ENCODE assay signal across 9 cellular contexts in genomic region chr18:63444567-63444966, GRCh38. TPM values are rescaled to one million over a fixed set of nuclear protein-coding genes. Genes with fewer than 3 reads are reported as not detected.
DNase-seq lines count a peak whose midpoint lies in the region; ATAC-seq and TF ChIP-seq lines count a peak whose summit lies in the region.
"Had no signal": no experiment of that assay in that cellular context is flagged by ENCODE, and none has a peak within 500 bp of the region (broad histone marks: within the 10 kb centered on the region; RNA-seq: fewer than 3 reads in every experiment).

No MANE protein-coding gene starts in this region.

- H3K27ac Mint-ChIP-seq in stimulated activated effector memory CD8-positive, alpha-beta T cell treated with anti-CD3 and anti-CD28 coated beads, Interleukin-12 subunit alpha, Interleukin-12 subunit beta, amount 100 ng/mL, for 72 hours = no peak overlapping the region
- H3K27ac Mint-ChIP-seq in mesothelial cell of epicardium = no peak overlapping the region

- H3K4me3 ChIP-seq in fibroblast of mammary gland (ENCODE audit: control insufficient read depth, low read depth, low read length) = no peak overlapping the region

- no peaks in the 10 kb centered on the region for H3K36me3 Mint-ChIP-seq in stimulated activated effector memory CD8-positive, alpha-beta T cell treated with anti-CD3 and anti-CD28 coated beads, Interleukin-12 subunit alpha, Interleukin-12 subunit beta, amount 100 ng/mL, for 72 hours
- no peaks in the 10 kb centered on the region for H3K36me3 Mint-ChIP-seq in mesothelial cell of epicardium

- no peak for TF ChIP-seq CTCF in GM10266 (IDR thresholded peaks at IDR 0.05; ENCODE audit: control insufficient read depth, insufficient read depth, low read depth, missing control alignments)
- TF ChIP-seq CTCF in fibroblast of mammary gland (conservative IDR thresholded peaks at IDR 0.05; ENCODE audit: control insufficient read depth, insufficient read depth, low read depth, low read length) = no peak
- no peak for TF ChIP-seq CTCF in mesothelial cell of epicardium (IDR thresholded peaks at IDR 0.05; ENCODE audit: unreplicated experiment)

- no peaks in the 10 kb centered on the region for H3K9me3 Mint-ChIP-seq in stimulated activated effector memory CD8-positive, alpha-beta T cell treated with anti-CD3 and anti-CD28 coated beads, Interleukin-12 subunit alpha, Interleukin-12 subunit beta, amount 100 ng/mL, for 72 hours
- H3K9me3 Mint-ChIP-seq in mesothelial cell of epicardium = no peaks in the 10 kb centered on the region

- H3K4me1 Mint-ChIP-seq in stimulated activated effector memory CD8-positive, alpha-beta T cell treated with anti-CD3 and anti-CD28 coated beads, Interleukin-12 subunit alpha, Interleukin-12 subunit beta, amount 100 ng/mL, for 72 hours = no peaks in the 10 kb centered on the region
- H3K4me1 Mint-ChIP-seq in mesothelial cell of epicardium = no peaks in the 10 kb centered on the region

- H3K27me3 Mint-ChIP-seq in mesothelial cell of epicardium (ENCODE audit: low read depth) = peaks cover 2% of the 10 kb centered on the region

- peak; percentile 55 for ATAC-seq in stimulated activated effector memory CD8-positive, alpha-beta T cell treated with anti-CD3 and anti-CD28 coated beads, Interleukin-12 subunit alpha, Interleukin-12 subunit beta, amount 100 ng/mL, for 72 hours
- no peak for ATAC-seq in HG03439 (IDR thresholded peaks at IDR 0.05; ENCODE audit: unreplicated experiment)

- peak; percentile 29 for DNase-seq in GM10266 (ENCODE audit: extremely low spot score)
- peak; percentile 98 for DNase-seq in NOMO-1 treated with DMSO at 0.1 percent for 48 hours (lab: John Stamatoyannopoulos, UW; ENCODE audit: unreplicated experiment)
- DNase-seq in fibroblast of mammary gland (ENCODE audit: low read depth) = peak; percentile 98
- DNase-seq in stimulated activated effector memory CD8-positive, alpha-beta T cell treated with anti-CD3 and anti-CD28 coated beads, Interleukin-12 subunit alpha, Interleukin-12 subunit beta, amount 100 ng/mL, for 72 hours (ENCODE audit: low spot score in 2 of 2) = no peak
- no peak for DNase-seq in activated CD4-positive, alpha-beta T cell treated with anti-CD3 and anti-CD28 coated beads for 48 hours
- DNase-seq in DMS 273 (lab: John Stamatoyannopoulos, UW; ENCODE audit: unreplicated experiment) = no peak
- DNase-seq in mesothelial cell of epicardium (ENCODE audit: low spot score in 2 of 2, unreplicated experiment in 2 of 2) = no peak

- H3K4me3 Mint-ChIP-seq in stimulated activated effector memory CD8-positive, alpha-beta T cell treated with anti-CD3 and anti-CD28 coated beads, Interleukin-12 subunit alpha, Interleukin-12 subunit beta, amount 100 ng/mL, for 72 hours = no peak overlapping the region
- no peak overlapping the region for H3K4me3 Mint-ChIP-seq in mesothelial cell of epicardium

RNA-seq across cellular contexts. Expression of gene VPS4B, which starts 22.3 kb away (rescaled TPM):
- 41.4 to 43.8 TPM (median 43.3 TPM) in 3 replicates for total RNA-seq in mesothelial cell of epicardium

RNA-seq across cellular contexts. Expression of gene SERPINB5, which starts 32.2 kb away (rescaled TPM):
- 0.13 to 0.22 TPM (median 0.18 TPM) in 3 replicates for total RNA-seq in mesothelial cell of epicardium
- total RNA-seq: dermis microvascular lymphatic vessel endothelial cell had no signal

Comparison
In these comparisons a context has a peak if more than half of its experiments do, and no peak if none do; other contexts are left out.
1. DNase-seq: peak in GM10266 (single experiment), NOMO-1 treated with DMSO at 0.1 percent for 48 hours (single experiment) and fibroblast of mammary gland (single experiment); none in stimulated activated effector memory CD8-positive, alpha-beta T cell treated with anti-CD3 and anti-CD28 coated beads, Interleukin-12 subunit alpha, Interleukin-12 subunit beta, amount 100 ng/mL, for 72 hours (0 of 2), activated CD4-positive, alpha-beta T cell treated with anti-CD3 and anti-CD28 coated beads for 48 hours (single experiment), DMS 273 (single experiment) and mesothelial cell of epicardium (0 of 2).